In genomic region chr12:1464925-1465324, GRCh38 we compare ENCODE assay signal across 23 cellular contexts.
"Had no signal": no experiment of that assay in that cellular context is flagged by ENCODE, and none has a peak within 500 bp of the region (broad histone marks: within the 10 kb centered on the region; RNA-seq: fewer than 3 reads in every experiment).

No MANE protein-coding gene starts in this region.

- H3K9me3 ChIP-seq: colonic mucosa, psoas muscle, stomach, thoracic aorta, transverse colon had no signal

- FAIRE-seq: kidney had no signal

- H3K4me3 Mint-ChIP-seq: endodermal cell; natural killer cell treated with Interleukin-12 subunit alpha and Interleukin-12 subunit beta and Interleukin-15 and Interleukin-18, amount 100 ng/mL, for 72 hours; stimulated activated naive B cell treated with anti-CD40 and anti-IgM and Interleukin-4, amounts not matched to agents 10 μg/mL and 1 μg/mL and 100 μg/mL, for 72 hours had no signal

- H3K4me1 ChIP-seq: colonic mucosa, foreskin keratinocyte, stomach, transverse colon had no signal

- DNase-seq: colonic mucosa; effector CD4-positive, alpha-beta T cell; endodermal cell; erythroblast; foreskin keratinocyte; head of caudate nucleus; kidney; left cardiac atrium; left ventricle myocardium superior; mesenchymal stem cell; midbrain; psoas muscle; stimulated activated CD4-positive, alpha-beta T cell treated with anti-CD3 and anti-CD28 coated beads, Interleukin-2, amount 100 ng/mL, for 24 hours; stimulated activated CD4-positive, alpha-beta T cell treated with anti-CD3 and anti-CD28 coated beads, Interleukin-4, amount 100 ng/mL, for 4 hours; stimulated activated naive B cell treated with anti-CD40 and anti-IgM and Interleukin-4, amounts not matched to agents 10 μg/mL and 1 μg/mL and 100 μg/mL, for 72 hours; stomach; substantia nigra; transverse colon had no signal

- H3K27me3 Mint-ChIP-seq: natural killer cell treated with Interleukin-12 subunit alpha and Interleukin-12 subunit beta and Interleukin-15 and Interleukin-18, amount 100 ng/mL, for 72 hours; stimulated activated naive B cell treated with anti-CD40 and anti-IgM and Interleukin-4, amounts not matched to agents 10 μg/mL and 1 μg/mL and 100 μg/mL, for 72 hours had no signal

- H2AFZ ChIP-seq: hepatocyte had no signal

- H3K4me2 ChIP-seq: hepatocyte had no signal

- H3K27ac ChIP-seq: colonic mucosa, foreskin keratinocyte, hepatocyte, psoas muscle, stomach, transverse colon had no signal

- H3K79me2 ChIP-seq: hepatocyte had no signal

- H3K4me3 ChIP-seq: colonic mucosa, hepatocyte, lung, psoas muscle, stomach, thoracic aorta, transverse colon had no signal

- H3K36me3 ChIP-seq: colonic mucosa, thoracic aorta, transverse colon had no signal

- H3K9me3 Mint-ChIP-seq: natural killer cell treated with Interleukin-12 subunit alpha and Interleukin-12 subunit beta and Interleukin-15 and Interleukin-18, amount 100 ng/mL, for 72 hours; stimulated activated naive B cell treated with anti-CD40 and anti-IgM and Interleukin-4, amounts not matched to agents 10 μg/mL and 1 μg/mL and 100 μg/mL, for 72 hours had no signal

- H3K27me3 ChIP-seq: colonic mucosa, foreskin keratinocyte, hepatocyte, stomach, transverse colon had no signal

- H3K36me3 Mint-ChIP-seq: natural killer cell treated with Interleukin-12 subunit alpha and Interleukin-12 subunit beta and Interleukin-15 and Interleukin-18, amount 100 ng/mL, for 72 hours had no signal

- ATAC-seq: foreskin keratinocyte; left ventricle myocardium superior; natural killer cell treated with Interleukin-12 subunit alpha and Interleukin-12 subunit beta and Interleukin-15 and Interleukin-18, amount 100 ng/mL, for 72 hours; psoas muscle; sciatic nerve had no signal

- H3K27ac Mint-ChIP-seq: natural killer cell treated with Interleukin-12 subunit alpha and Interleukin-12 subunit beta and Interleukin-15 and Interleukin-18, amount 100 ng/mL, for 72 hours; stimulated activated naive B cell treated with anti-CD40 and anti-IgM and Interleukin-4, amounts not matched to agents 10 μg/mL and 1 μg/mL and 100 μg/mL, for 72 hours had no signal
